8 cellular contexts compared by ENCODE assay signal in genomic region chr14:77372304-77372841, GRCh38. TPM values are rescaled to one million over a fixed set of nuclear protein-coding genes. Genes with fewer than 3 reads are reported as not detected.
A peak's percentile ranks its signal among the peaks of the same experiment; 100 is the strongest.
DNase-seq lines count a peak whose midpoint lies in the region; ATAC-seq lines count a peak whose summit lies in the region.

No MANE protein-coding gene starts in this region.

- H3K9me3 Mint-ChIP-seq in activated CD8-positive, alpha-beta memory T cell treated with anti-CD3 and anti-CD28 coated beads, Interleukin-2, amount 10 ng/mL, durations not matched to agents 7 days and 5 days (ENCODE audit: low read depth), result no peaks in the 10 kb centered on the region
- H3K9me3 Mint-ChIP-seq in stimulated activated naive CD8-positive, alpha-beta T cell treated with anti-CD3 and anti-CD28 coated beads, Interleukin-15, Interleukin-2, amounts not matched to agents 100 ng/mL and 50 ng/mL, for 24 hours, result no peaks in the 10 kb centered on the region

- peaks cover 20% of the 10 kb centered on the region for H3K36me3 Mint-ChIP-seq in activated CD8-positive, alpha-beta memory T cell treated with anti-CD3 and anti-CD28 coated beads, Interleukin-2, amount 10 ng/mL, durations not matched to agents 7 days and 5 days
- peaks cover 21% of the 10 kb centered on the region for H3K36me3 Mint-ChIP-seq in stimulated activated naive CD8-positive, alpha-beta T cell treated with anti-CD3 and anti-CD28 coated beads, Interleukin-15, Interleukin-2, amounts not matched to agents 100 ng/mL and 50 ng/mL, for 24 hours (ENCODE audit: low read depth)

- no peak for ATAC-seq in activated CD8-positive, alpha-beta memory T cell treated with anti-CD3 and anti-CD28 coated beads, Interleukin-2, amount 10 ng/mL, durations not matched to agents 7 days and 5 days
- ATAC-seq in HG03097 (IDR thresholded peaks at IDR 0.05; ENCODE audit: low FRiP score, unreplicated experiment) (peak; percentile 39), esophagus mucosa (no peak)

- H3K4me3 Mint-ChIP-seq in activated CD8-positive, alpha-beta memory T cell treated with anti-CD3 and anti-CD28 coated beads, Interleukin-2, amount 10 ng/mL, durations not matched to agents 7 days and 5 days, result no peak overlapping the region
- peak overlapping the region; percentile 40 for H3K4me3 Mint-ChIP-seq in stimulated activated naive CD8-positive, alpha-beta T cell treated with anti-CD3 and anti-CD28 coated beads, Interleukin-15, Interleukin-2, amounts not matched to agents 100 ng/mL and 50 ng/mL, for 24 hours

- DNase-seq in activated CD8-positive, alpha-beta memory T cell treated with anti-CD3 and anti-CD28 coated beads, Interleukin-2, amount 10 ng/mL, durations not matched to agents 7 days and 5 days, result no peak
- DNase-seq in activated CD8-positive, alpha-beta memory T cell treated with anti-CD3 and anti-CD28 coated beads, Interleukin-2, amount 50 U/mL, for 4 hours, result no peak
- DNase-seq in astrocyte of the hippocampus (ENCODE audit: low read depth, low spot score) (peak; percentile 49), NCI-H146 (lab: John Stamatoyannopoulos, UW) (no peak), GM03348 (ENCODE audit: low spot score) (no peak)

- H3K27ac Mint-ChIP-seq in activated CD8-positive, alpha-beta memory T cell treated with anti-CD3 and anti-CD28 coated beads, Interleukin-2, amount 10 ng/mL, durations not matched to agents 7 days and 5 days, result peak overlapping the region; percentile 50
- H3K27ac Mint-ChIP-seq in stimulated activated naive CD8-positive, alpha-beta T cell treated with anti-CD3 and anti-CD28 coated beads, Interleukin-15, Interleukin-2, amounts not matched to agents 100 ng/mL and 50 ng/mL, for 24 hours, result peak overlapping the region; percentile 23

- H3K27me3 Mint-ChIP-seq in activated CD8-positive, alpha-beta memory T cell treated with anti-CD3 and anti-CD28 coated beads, Interleukin-2, amount 10 ng/mL, durations not matched to agents 7 days and 5 days, result no peaks in the 10 kb centered on the region
- no peaks in the 10 kb centered on the region for H3K27me3 Mint-ChIP-seq in stimulated activated naive CD8-positive, alpha-beta T cell treated with anti-CD3 and anti-CD28 coated beads, Interleukin-15, Interleukin-2, amounts not matched to agents 100 ng/mL and 50 ng/mL, for 24 hours

- CTCF ChIA-PET in activated CD8-positive, alpha-beta memory T cell treated with anti-CD3 and anti-CD28 coated beads, Interleukin-2, amount 10 ng/mL, durations not matched to agents 7 days and 5 days (lab: Charles Lee), result no interaction called here

- peaks cover 48% of the 10 kb centered on the region for H3K4me1 Mint-ChIP-seq in activated CD8-positive, alpha-beta memory T cell treated with anti-CD3 and anti-CD28 coated beads, Interleukin-2, amount 10 ng/mL, durations not matched to agents 7 days and 5 days
- peaks cover 62% of the 10 kb centered on the region for H3K4me1 Mint-ChIP-seq in stimulated activated naive CD8-positive, alpha-beta T cell treated with anti-CD3 and anti-CD28 coated beads, Interleukin-15, Interleukin-2, amounts not matched to agents 100 ng/mL and 50 ng/mL, for 24 hours (ENCODE audit: low read depth)

RNA-seq across cellular contexts. Expression of gene TMED8, which starts 4.5 kb away (rescaled TPM):
- total RNA-seq in activated CD8-positive, alpha-beta memory T cell treated with anti-CD3 and anti-CD28 coated beads, Interleukin-2, amount 10 ng/mL, durations not matched to agents 7 days and 5 days, result 10 to 100 TPM; 17.6 to 24.4 TPM
- 4.6 TPM for total RNA-seq in esophagus mucosa

RNA-seq across cellular contexts. Expression of gene SAMD15, which starts 4.8 kb away (rescaled TPM):
- under 1 TPM; 0.12 to 0.14 TPM for total RNA-seq in activated CD8-positive, alpha-beta memory T cell treated with anti-CD3 and anti-CD28 coated beads, Interleukin-2, amount 10 ng/mL, durations not matched to agents 7 days and 5 days
- total RNA-seq in esophagus mucosa, result 0.88 TPM

RNA-seq across cellular contexts. Expression of gene NOXRED1, which starts 51.0 kb away (rescaled TPM):
- total RNA-seq in activated CD8-positive, alpha-beta memory T cell treated with anti-CD3 and anti-CD28 coated beads, Interleukin-2, amount 10 ng/mL, durations not matched to agents 7 days and 5 days, result under 1 TPM; 0.45 to 0.53 TPM
- not detected for total RNA-seq in esophagus mucosa

RNA-seq across cellular contexts. Expression of gene GSTZ1, which starts 51.5 kb away (rescaled TPM):
- total RNA-seq in activated CD8-positive, alpha-beta memory T cell treated with anti-CD3 and anti-CD28 coated beads, Interleukin-2, amount 10 ng/mL, durations not matched to agents 7 days and 5 days, result 10 to 100 TPM; 16.0 to 16.3 TPM
- 26.6 TPM for total RNA-seq in esophagus mucosa

RNA-seq across cellular contexts. Expression of gene POMT2, which starts 51.7 kb away (rescaled TPM):
- 10 to 100 TPM; 14.3 to 16.2 TPM for total RNA-seq in activated CD8-positive, alpha-beta memory T cell treated with anti-CD3 and anti-CD28 coated beads, Interleukin-2, amount 10 ng/mL, durations not matched to agents 7 days and 5 days
- 11.2 TPM for total RNA-seq in esophagus mucosa
